15 cellular contexts compared by ENCODE assay signal in genomic region chr1:29397256-29397590, GRCh38.
DNase-seq lines count a peak whose midpoint lies in the region; ATAC-seq and TF ChIP-seq lines count a peak whose summit lies in the region.
"Had no signal": no experiment of that assay in that cellular context is flagged by ENCODE, and none has a peak within 500 bp of the region (broad histone marks: within the 10 kb centered on the region; RNA-seq: fewer than 3 reads in every experiment).

No MANE protein-coding gene starts in this region.

- H3K36me3 Mint-ChIP-seq in osteocyte (ENCODE audit: unreplicated experiment) = no peaks in the 10 kb centered on the region
- H3K36me3 Mint-ChIP-seq in CD8-positive, alpha-beta memory T cell = no peaks in the 10 kb centered on the region

- TF ChIP-seq RAD21 in SK-N-SH (IDR thresholded peaks at IDR 0.05; ENCODE audit: low read length) = no peak

- no peaks in the 10 kb centered on the region for H3K27me3 Mint-ChIP-seq in osteocyte (ENCODE audit: unreplicated experiment)
- H3K27me3 Mint-ChIP-seq in CD8-positive, alpha-beta memory T cell = peaks cover 18 to 21% of the 10 kb centered on the region in 2 donors

- H3K4me3 ChIP-seq in SK-N-SH (ENCODE audit: low read depth in 2 of 2, low read length in 1 of 2) (no peak overlapping the region), adipocyte (ENCODE audit: low read length) (no peak overlapping the region)
- H3K4me3 ChIP-seq in CD8-positive, alpha-beta memory T cell (ENCODE audit: low read length) = no peak overlapping the region
- H3K4me3 ChIP-seq: BLaER1, GM12878, GM23248 had no signal

- no peak overlapping the region for H3K27ac Mint-ChIP-seq in osteocyte (ENCODE audit: unreplicated experiment)
- no peak overlapping the region for H3K27ac Mint-ChIP-seq in CD8-positive, alpha-beta memory T cell

- H3K9ac ChIP-seq in SK-N-SH (no peak overlapping the region), adipocyte (ENCODE audit: low read length) (peak overlapping the region; percentile 4)
- H3K9ac ChIP-seq: BLaER1, GM23248 had no signal

- no peaks in the 10 kb centered on the region for H3K27me3 ChIP-seq in SK-N-SH (ENCODE audit: insufficient read depth)
- H3K27me3 ChIP-seq in adipocyte (replicated peaks; ENCODE audit: control insufficient read depth, insufficient read depth, low read length) = peaks cover 3% of the 10 kb centered on the region
- H3K27me3 ChIP-seq in CD8-positive, alpha-beta memory T cell (ENCODE audit: insufficient read depth, low read length, poor library complexity, severe bottlenecking) = no peaks in the 10 kb centered on the region
- H3K27me3 ChIP-seq: BLaER1 had no signal

- H3K9me3 ChIP-seq in SK-N-SH = no peaks in the 10 kb centered on the region
- H3K9me3 ChIP-seq in adipocyte (ENCODE audit: control insufficient read depth, low read length) = peaks cover 9% of the 10 kb centered on the region
- no peaks in the 10 kb centered on the region for H3K9me3 ChIP-seq in CD8-positive, alpha-beta memory T cell (ENCODE audit: low read length)

- DNase-seq in SK-N-SH (peak; percentile 6), HEK293T (ENCODE audit: extremely low spot score) (peak; percentile 6), adipocyte (ENCODE audit: low read depth) (no peak), osteocyte (ENCODE audit: extremely low spot score, unreplicated experiment) (peak; percentile 44), NAMALWA (ENCODE audit: low spot score) (no peak), hepatic stellate cell (ENCODE audit: low spot score) (no peak)
- DNase-seq in CD8-positive, alpha-beta memory T cell = no peak
- DNase-seq: AML-193, DMS 273 treated with DMSO at 0.1 percent for 48 hours had no signal

- H3K79me2 ChIP-seq in SK-N-SH (ENCODE audit: insufficient read depth) = no peaks in the 10 kb centered on the region

- H3K36me3 ChIP-seq in SK-N-SH (replicated peaks in 1 of 2; ENCODE audit: control insufficient read depth in 1 of 2, insufficient read depth in 2 of 2, low read length in 1 of 2) = no peaks in the 10 kb centered on the region
- no peaks in the 10 kb centered on the region for H3K36me3 ChIP-seq in adipocyte (ENCODE audit: control insufficient read depth, insufficient read depth, low read length, severe bottlenecking)
- H3K36me3 ChIP-seq in CD8-positive, alpha-beta memory T cell (ENCODE audit: insufficient read depth, low read length) = no peaks in the 10 kb centered on the region
- H3K36me3 ChIP-seq: BLaER1 had no signal

- no peak overlapping the region for H2AFZ ChIP-seq in SK-N-SH (ENCODE audit: low read depth)
- H2AFZ ChIP-seq: GM23248 had no signal

- no peak overlapping the region for H3K4me2 ChIP-seq in SK-N-SH
- H3K4me2 ChIP-seq: BLaER1 had no signal

- H3F3A ChIP-seq in SK-N-SH (replicated peaks; ENCODE audit: insufficient read depth) = no peaks in the 10 kb centered on the region

- H3K9me2 ChIP-seq in SK-N-SH = no peaks in the 10 kb centered on the region

- H3K4me1 Mint-ChIP-seq in osteocyte (ENCODE audit: unreplicated experiment) = no peaks in the 10 kb centered on the region
- H3K4me1 Mint-ChIP-seq in CD8-positive, alpha-beta memory T cell = no peaks in the 10 kb centered on the region

- no peak overlapping the region for H3K4me3 Mint-ChIP-seq in osteocyte (ENCODE audit: unreplicated experiment)
- no peak overlapping the region for H3K4me3 Mint-ChIP-seq in CD8-positive, alpha-beta memory T cell

- H3K4me1 ChIP-seq in SK-N-SH (ENCODE audit: control insufficient read depth in 1 of 2, insufficient read depth in 2 of 2, low read depth in 1 of 2, low read length in 1 of 2) = peaks cover 0 to 20% of the 10 kb centered on the region in 2 experiments; a peak in 1 of 4 replicates
- H3K4me1 ChIP-seq in adipocyte (ENCODE audit: control insufficient read depth, insufficient read depth, low read length) = peaks cover 21% of the 10 kb centered on the region
- H3K4me1 ChIP-seq in CD8-positive, alpha-beta memory T cell (ENCODE audit: insufficient read depth, low read length) = no peaks in the 10 kb centered on the region
- H3K4me1 ChIP-seq: BLaER1 had no signal

- CTCF ChIA-PET in SK-N-SH (lab: Yijun Ruan, JAX) (interaction anchor here (1.0 to 2.5 kb wide), 15 partner anchors 11 to 344 kb away, joined by 3 to 10 read pairs (median 4); no protein-coding TSS in a partner anchor), HEK293T (lab: Yijun Ruan, JAX) (interaction anchor here (0.6 to 1.3 kb wide), 2 partner anchors 11 to 1520 kb away, joined by 3 to 5 read pairs; no protein-coding TSS in a partner anchor)
- CTCF ChIA-PET in CD8-positive, alpha-beta memory T cell (lab: Charles Lee) = no interaction called here

- no peak for TF ChIP-seq CTCF in SK-N-SH (IDR thresholded peaks at IDR 0.05)
- TF ChIP-seq CTCF in osteocyte (IDR thresholded peaks at IDR 0.05) = no peak

- POLR2A ChIA-PET in SK-N-SH (lab: Yijun Ruan, JAX) = no interaction called here
- POLR2A ChIA-PET in HEK293T (lab: Yijun Ruan, JAX) = no interaction called here
- POLR2A ChIA-PET in CD8-positive, alpha-beta memory T cell (lab: Charles Lee) = no interaction called here

- no peak for ATAC-seq in SK-N-SH treated with all-trans-retinoic acid at 6 μM for 48 hours
- ATAC-seq: GM12878, HCT116 had no signal

- H3K27ac ChIP-seq in SK-N-SH (ENCODE audit: low read depth in 2 of 2, low read length in 1 of 2) = no peak overlapping the region
- no peak overlapping the region for H3K27ac ChIP-seq in CD8-positive, alpha-beta memory T cell (ENCODE audit: low read depth, low read length)
- H3K27ac ChIP-seq: 22Rv1, BLaER1, GM23248 had no signal

- H4K20me1 ChIP-seq in SK-N-SH (ENCODE audit: insufficient read depth) = no peaks in the 10 kb centered on the region
- H4K20me1 ChIP-seq: BLaER1 had no signal

- TF ChIP-seq EP300 in SK-N-SH (IDR thresholded peaks at IDR 0.05; ENCODE audit: borderline replicate concordance in 1 of 2, low read depth in 1 of 2, low read length in 1 of 2) = no peak

- no CpG with 5 or more reads among the region's 1 CpG for WGBS in SK-N-SH (ENCODE audit: low lambda C conversion rate)

- peaks cover 3% of the 10 kb centered on the region for H3K9me3 Mint-ChIP-seq in osteocyte (ENCODE audit: unreplicated experiment)
- peaks cover 0 to 15% (median 7%) of the 10 kb centered on the region in 5 donors for H3K9me3 Mint-ChIP-seq in CD8-positive, alpha-beta memory T cell

TF ChIP-seq in SK-N-SH, 30 proteins besides CTCF, POLR2A, EP300 and RAD21:
- TF ChIP-seq ELF1 (IDR thresholded peaks at IDR 0.05) (no peak), SIN3A (IDR thresholded peaks at IDR 0.05; ENCODE audit: borderline replicate concordance, low read depth, low read length) (no peak), YY1 (IDR thresholded peaks at IDR 0.05; ENCODE audit: low read depth) (no peak), MXI1 (IDR thresholded peaks at IDR 0.05; ENCODE audit: low read depth, low read length) (no peak), TCF12 (IDR thresholded peaks at IDR 0.05) (no peak), MEF2A (IDR thresholded peaks at IDR 0.05; ENCODE audit: borderline replicate concordance, low read depth) (no peak), FOXM1 (IDR thresholded peaks at IDR 0.05; ENCODE audit: low read depth) (no peak), RCOR1 (IDR thresholded peaks at IDR 0.05; ENCODE audit: low read length) (no peak)

TF ChIP-seq in SK-N-SH treated with all-trans-retinoic acid at 6 μM for 48 hours, 23 proteins besides CTCF, POLR2A, EP300 and RAD21 (continues in another document):
- no peak for TF ChIP-seq ARNTL (CRISPR knock-in tag; IDR thresholded peaks at IDR 0.05; ENCODE audit: borderline replicate concordance, low read depth)
- no peak for TF ChIP-seq ZNF565 (CRISPR knock-in tag; conservative IDR thresholded peaks at IDR 0.05; ENCODE audit: low read depth)
- TF ChIP-seq ZFP3 (CRISPR knock-in tag; IDR thresholded peaks at IDR 0.05) = no peak
- TF ChIP-seq CSDC2 (CRISPR knock-in tag; IDR thresholded peaks at IDR 0.05) = no peak
- TF ChIP-seq PPARA (CRISPR knock-in tag; IDR thresholded peaks at IDR 0.05; ENCODE audit: borderline replicate concordance) = no peak
- no peak for TF ChIP-seq TCF4 (CRISPR knock-in tag; IDR thresholded peaks at IDR 0.05; ENCODE audit: borderline replicate concordance)

TF ChIP-seq in HEK293T, 16 proteins besides CTCF, POLR2A, EP300 and RAD21:
- no peak for TF ChIP-seq TARDBP (IDR thresholded peaks at IDR 0.05)
- no peak for TF ChIP-seq ELF4 (IDR thresholded peaks at IDR 0.05)
- TF ChIP-seq ZNF384 (IDR thresholded peaks at IDR 0.05) = no peak
- TF ChIP-seq FOXK2 (IDR thresholded peaks at IDR 0.05) = no peak
- TF ChIP-seq BHLHE40 (IDR thresholded peaks at IDR 0.05; ENCODE audit: borderline replicate concordance) = no peak
- no peak for TF ChIP-seq FOXA1 (IDR thresholded peaks at IDR 0.05)
- TF ChIP-seq LEF1 (IDR thresholded peaks at IDR 0.05; ENCODE audit: borderline replicate concordance) = no peak
- TF ChIP-seq SP1 (IDR thresholded peaks at IDR 0.05) = no peak
- no peak for TF ChIP-seq CTBP1 (IDR thresholded peaks at IDR 0.05; ENCODE audit: borderline replicate concordance)

Comparison
In these comparisons a context has a peak if more than half of its experiments do, and no peak if none do; other contexts are left out.
1. DNase-seq: peak in SK-N-SH (single experiment), HEK293T (single experiment) and osteocyte (single experiment); none in adipocyte (single experiment), NAMALWA (single experiment), CD8-positive, alpha-beta memory T cell (0 of 5) and hepatic stellate cell (single experiment).